Comparison of ENCODE assay signal across 21 cellular contexts in genomic region chr11:68563454-68563853, GRCh38.
"Had no signal": no experiment of that assay in that cellular context is flagged by ENCODE, and none has a peak within 500 bp of the region (broad histone marks: within the 10 kb centered on the region; RNA-seq: fewer than 3 reads in every experiment).

No MANE protein-coding gene starts in this region.

- ATAC-seq: foreskin keratinocyte; left cardiac atrium; left ventricle myocardium superior; natural killer cell treated with Interleukin-12 subunit alpha and Interleukin-12 subunit beta and Interleukin-15 and Interleukin-18, amount 100 ng/mL, for 72 hours; pancreas; right cardiac atrium had no signal

- H3K9me3 Mint-ChIP-seq: natural killer cell treated with Interleukin-12 subunit alpha and Interleukin-12 subunit beta and Interleukin-15 and Interleukin-18, amount 100 ng/mL, for 72 hours; type B pancreatic cell had no signal

- H3K4me3 ChIP-seq: lung, pancreas, suprapubic skin, thyroid gland, uterus had no signal

- H3K9me3 ChIP-seq: pancreas, suprapubic skin, thyroid gland, uterus had no signal

- DNase-seq: dermis blood vessel endothelial cell; erythroblast; foreskin keratinocyte; kidney; left cardiac atrium; left ventricle myocardium superior; mesenchymal stem cell; midbrain; occipital lobe; pancreas; right cardiac atrium; small intestine; stimulated activated CD4-positive, alpha-beta T cell treated with anti-CD3 and anti-CD28 coated beads, Interleukin-12 subunit alpha, Interleukin-12 subunit beta, amount 100 ng/mL, for 4 hours; stimulated activated naive CD4-positive, alpha-beta T cell; thyroid gland; uterus had no signal

- H3K4me3 Mint-ChIP-seq: natural killer cell treated with Interleukin-12 subunit alpha and Interleukin-12 subunit beta and Interleukin-15 and Interleukin-18, amount 100 ng/mL, for 72 hours; type B pancreatic cell had no signal

- H3K27me3 Mint-ChIP-seq: natural killer cell treated with Interleukin-12 subunit alpha and Interleukin-12 subunit beta and Interleukin-15 and Interleukin-18, amount 100 ng/mL, for 72 hours; progenitor cell of endocrine pancreas; type B pancreatic cell had no signal

- H3K27ac Mint-ChIP-seq: progenitor cell of endocrine pancreas, type B pancreatic cell had no signal

- H3K27me3 ChIP-seq: foreskin keratinocyte, pancreas, suprapubic skin, thyroid gland, uterus had no signal

- H3K27ac ChIP-seq: foreskin keratinocyte, pancreas, suprapubic skin, uterus had no signal

- H3K4me1 ChIP-seq: foreskin keratinocyte, pancreas, suprapubic skin, uterus had no signal

- H3K36me3 ChIP-seq: uterus had no signal
